9 cellular contexts compared by ENCODE assay signal in the genomic region with DNA sequence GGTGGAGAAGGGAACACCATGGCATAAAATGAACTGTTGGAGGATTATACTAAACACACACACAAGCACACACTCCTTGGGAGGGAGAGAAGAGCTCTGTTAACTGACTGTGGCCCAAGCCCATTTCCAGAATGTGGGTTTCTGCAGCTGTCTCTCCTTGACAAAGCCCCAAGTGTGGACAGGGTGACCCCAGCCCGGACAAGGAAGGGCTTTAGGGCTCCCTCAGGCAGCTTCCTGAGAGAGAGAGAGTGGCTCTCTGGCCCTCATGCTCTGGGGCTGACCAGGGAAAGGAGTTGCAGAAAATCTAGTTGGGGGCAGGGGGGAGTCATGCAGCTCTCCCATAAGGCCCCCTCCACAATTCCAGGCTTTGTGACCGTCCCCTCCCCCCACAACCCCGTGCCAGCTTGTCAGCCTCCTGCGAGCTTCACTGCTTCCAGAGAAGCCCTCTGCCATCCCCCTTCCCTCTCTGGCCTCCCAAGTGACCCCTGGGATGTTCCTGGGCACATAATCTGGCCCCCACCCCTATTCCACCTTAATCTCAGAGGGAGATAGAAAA. TPM values are rescaled to one million over a fixed set of nuclear protein-coding genes. Genes with fewer than 3 reads are reported as not detected.
DNase-seq lines count a peak whose midpoint lies in the region; ATAC-seq, FAIRE-seq and TF ChIP-seq lines count a peak whose summit lies in the region.
"Had no signal": no experiment of that assay in that cellular context is flagged by ENCODE, and none has a peak within 500 bp of the region (broad histone marks: within the 10 kb centered on the region; RNA-seq: fewer than 3 reads in every experiment).

No MANE protein-coding gene starts in this region.

- no peak for ATAC-seq in HG03135 (IDR thresholded peaks at IDR 0.05; ENCODE audit: unreplicated experiment)

- no peaks in the 10 kb centered on the region for H3K27me3 Mint-ChIP-seq in endothelial cell (ENCODE audit: unreplicated experiment)

- peaks cover 2% of the 10 kb centered on the region for H3K4me1 Mint-ChIP-seq in endothelial cell (ENCODE audit: unreplicated experiment)

- peak overlapping the region; percentile 77 for H3K4me2 ChIP-seq in SK-N-SH

- H3K9me3 ChIP-seq in SK-N-SH (no peaks in the 10 kb centered on the region), tibial nerve (no peaks in the 10 kb centered on the region)

- TF ChIP-seq POLR2A in tibial nerve (IDR thresholded peaks at IDR 0.05) = no peak

- no peaks in the 10 kb centered on the region; a peak in 1 of 4 replicates for H3K4me1 ChIP-seq in SK-N-SH (ENCODE audit: control insufficient read depth in 1 of 2, insufficient read depth in 2 of 2, low read depth in 1 of 2, low read length in 1 of 2)
- H3K4me1 ChIP-seq in tibial nerve = no peaks in the 10 kb centered on the region

- POLR2A ChIA-PET in SK-N-SH (lab: Yijun Ruan, JAX) = interaction anchor here (1.2 to 1.8 kb wide), 2 partner anchors 29 to 40 kb away, joined by 3 to 6 read pairs; no protein-coding TSS in a partner anchor

- no peak overlapping the region; a peak in 1 of 4 replicates for H3K27ac ChIP-seq in SK-N-SH (ENCODE audit: low read depth in 2 of 2, low read length in 1 of 2)
- H3K27ac ChIP-seq in tibial nerve = no peak overlapping the region

- H3K27ac Mint-ChIP-seq in endothelial cell (ENCODE audit: unreplicated experiment) = no peak overlapping the region

- 18% methylated on average over 3 of the region's 4 CpGs for WGBS in SK-N-SH (ENCODE audit: low lambda C conversion rate)
- WGBS in tibial nerve, 2 donors = 4 to 38% methylated on average over 4 of the region's 4 CpGs

- H3K4me3 ChIP-seq in SK-N-SH (ENCODE audit: low read depth in 2 of 2, low read length in 1 of 2) (peak overlapping the region in 1 of 2 experiments; percentile 44; a peak in 2 of 4 replicates), tibial nerve (peak overlapping the region; percentile 21 to 52 (median 40))

- H4K20me1 ChIP-seq in SK-N-SH (ENCODE audit: insufficient read depth) = no peaks in the 10 kb centered on the region

- H2AFZ ChIP-seq in SK-N-SH (ENCODE audit: low read depth) = no peak overlapping the region

- CTCF ChIA-PET in SK-N-SH (lab: Yijun Ruan, JAX) = no interaction called here

- peak overlapping the region; percentile 71 for H3K4me3 Mint-ChIP-seq in endothelial cell (ENCODE audit: unreplicated experiment)

- no peak for TF ChIP-seq RAD21 in SK-N-SH (IDR thresholded peaks at IDR 0.05; ENCODE audit: low read length)

- DNase-seq in SK-N-SH (no peak), endothelial cell (ENCODE audit: low spot score) (no peak), myocyte (ENCODE audit: low read depth) (peak; percentile 24), tibial nerve (ENCODE audit: low spot score in 2 of 2) (no peak), DMS53 treated with DMSO at 0.1 percent for 48 hours (lab: John Stamatoyannopoulos, UW; ENCODE audit: unreplicated experiment) (no peak), GM19239 (ENCODE audit: insufficient read length, low spot score) (no peak)
- DNase-seq: NCI-H2029 had no signal

- H3K36me3 ChIP-seq in SK-N-SH (replicated peaks in 1 of 2; ENCODE audit: control insufficient read depth in 1 of 2, insufficient read depth in 2 of 2, low read length in 1 of 2) (no peaks in the 10 kb centered on the region), tibial nerve (no peaks in the 10 kb centered on the region)

- TF ChIP-seq EP300 in SK-N-SH (IDR thresholded peaks at IDR 0.05; ENCODE audit: borderline replicate concordance in 1 of 2, low read depth in 1 of 2, low read length in 1 of 2) (no peak), tibial nerve (IDR thresholded peaks at IDR 0.05) (no peak)

- no peaks in the 10 kb centered on the region for H3F3A ChIP-seq in SK-N-SH (replicated peaks; ENCODE audit: insufficient read depth)

- H3K9me2 ChIP-seq in SK-N-SH = no peaks in the 10 kb centered on the region

- no peak overlapping the region for H3K9ac ChIP-seq in SK-N-SH

- no peak for TF ChIP-seq CTCF in SK-N-SH (IDR thresholded peaks at IDR 0.05)
- TF ChIP-seq CTCF in endothelial cell (IDR thresholded peaks at IDR 0.05; ENCODE audit: unreplicated experiment) = no peak
- TF ChIP-seq CTCF in tibial nerve (IDR thresholded peaks at IDR 0.05) = no peak

- H3K79me2 ChIP-seq in SK-N-SH (ENCODE audit: insufficient read depth) = no peaks in the 10 kb centered on the region

- no peaks in the 10 kb centered on the region for H3K36me3 Mint-ChIP-seq in endothelial cell (ENCODE audit: low read depth, unreplicated experiment)

- H3K27me3 ChIP-seq in SK-N-SH (ENCODE audit: insufficient read depth) = no peaks in the 10 kb centered on the region
- no peaks in the 10 kb centered on the region for H3K27me3 ChIP-seq in tibial nerve

- no peak for FAIRE-seq in GM19239 (lab: Jason Lieb, UNC)
- FAIRE-seq: GM18507 had no signal

- no peaks in the 10 kb centered on the region for H3K9me3 Mint-ChIP-seq in endothelial cell (ENCODE audit: unreplicated experiment)

TF ChIP-seq in SK-N-SH, 30 proteins besides CTCF, POLR2A, EP300 and RAD21:
- TF ChIP-seq, protein P1, sequence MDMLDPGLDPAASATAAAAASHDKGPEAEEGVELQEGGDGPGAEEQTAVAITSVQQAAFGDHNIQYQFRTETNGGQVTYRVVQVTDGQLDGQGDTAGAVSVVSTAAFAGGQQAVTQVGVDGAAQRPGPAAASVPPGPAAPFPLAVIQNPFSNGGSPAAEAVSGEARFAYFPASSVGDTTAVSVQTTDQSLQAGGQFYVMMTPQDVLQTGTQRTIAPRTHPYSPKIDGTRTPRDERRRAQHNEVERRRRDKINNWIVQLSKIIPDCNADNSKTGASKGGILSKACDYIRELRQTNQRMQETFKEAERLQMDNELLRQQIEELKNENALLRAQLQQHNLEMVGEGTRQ (IDR thresholded peaks at IDR 0.05; ENCODE audit: borderline replicate concordance, low read depth, low read length) = no peak

RNA-seq across cellular contexts. Expression of gene ARHGEF9, which starts 0.6 kb away (rescaled TPM):
- polyA plus RNA-seq in SK-N-SH (2012; rRNA removed) = 6.4 and 8.1 TPM in 2 replicates
- 5.1 and 5.7 TPM in 2 replicates for polyA plus RNA-seq in SK-N-SH (2012; cell fraction: cytosol; rRNA removed)
- polyA plus RNA-seq in SK-N-SH (2012; cell fraction: nucleus; rRNA removed) = 16.8 and 17.9 TPM in 2 replicates
- total RNA-seq in endothelial cell (ENCODE audit: unreplicated experiment) = 14.3 TPM
- 28.8 and 41.9 TPM in 2 replicates for total RNA-seq in myocyte
- polyA plus RNA-seq in myocyte (2012) = 21.4 TPM
- 10 to 100 TPM; 19.5 to 32.7 (median 25.9) TPM for total RNA-seq in tibial nerve
